ENCODE assay signal across 1 cellular context in genomic region chr3:125061646-125062045, GRCh38.
TF ChIP-seq lines count a peak whose summit lies in the region.

No MANE protein-coding gene starts in this region.

TF ChIP-seq in HepG2, 621 proteins besides CTCF, POLR2A, EP300 and RAD21:
- TF ChIP-seq JUNB (CRISPR knock-in tag; IDR thresholded peaks at IDR 0.05; ENCODE audit: borderline replicate concordance) (no peak), ZNF264 (CRISPR knock-in tag; IDR thresholded peaks at IDR 0.05) (no peak), MYC (CRISPR knock-in tag; IDR thresholded peaks at IDR 0.05; ENCODE audit: borderline replicate concordance) (no peak), TFDP1 (CRISPR knock-in tag; IDR thresholded peaks at IDR 0.05; ENCODE audit: borderline replicate concordance) (no peak), ZNF546 (CRISPR knock-in tag; conservative IDR thresholded peaks at IDR 0.05) (no peak), ZNF343 (CRISPR knock-in tag; IDR thresholded peaks at IDR 0.05) (no peak), JDP2 (CRISPR knock-in tag; IDR thresholded peaks at IDR 0.05; ENCODE audit: borderline replicate concordance) (no peak), FOXO4 (CRISPR knock-in tag; conservative IDR thresholded peaks at IDR 0.05) (no peak), ZBTB33 (CRISPR knock-in tag; IDR thresholded peaks at IDR 0.05) (no peak), SMARCE1 (IDR thresholded peaks at IDR 0.05; ENCODE audit: borderline replicate concordance) (no peak)
